Comparison of ENCODE assay signal across 9 cellular contexts in the genomic region with DNA sequence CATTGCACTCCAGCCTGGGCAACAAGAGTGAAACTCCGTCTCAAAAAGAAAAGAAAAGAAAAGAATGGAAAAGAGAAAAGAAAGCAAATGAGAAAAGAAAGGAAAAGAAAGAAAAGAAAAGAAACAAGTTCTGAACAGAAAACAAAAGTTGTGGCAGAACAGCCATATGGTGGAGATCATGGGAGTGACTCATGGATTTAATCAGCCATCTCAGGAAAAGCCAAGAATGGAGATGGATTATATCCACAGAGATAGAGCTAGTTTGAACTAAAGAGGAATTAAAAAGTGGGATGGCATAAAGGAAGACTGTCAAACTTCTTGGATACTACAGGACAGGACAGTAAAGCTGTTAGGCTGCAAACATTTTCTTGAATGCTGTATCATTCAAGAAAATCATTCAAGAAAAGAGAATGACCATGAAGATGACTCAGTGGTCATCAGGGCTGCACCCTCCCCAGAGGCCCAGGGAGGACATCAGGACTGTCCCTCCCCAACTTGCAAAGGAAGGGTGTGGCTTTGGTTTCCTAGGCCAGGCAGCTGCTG.
DNase-seq lines count a peak whose midpoint lies in the region.
"Had no signal": no experiment of that assay in that cellular context is flagged by ENCODE, and none has a peak within 500 bp of the region (broad histone marks: within the 10 kb centered on the region; RNA-seq: fewer than 3 reads in every experiment).

No MANE protein-coding gene starts in this region.

- no peaks in the 10 kb centered on the region for H3K9me3 Mint-ChIP-seq in activated CD4-positive, alpha-beta memory T cell treated with anti-CD3 and anti-CD28 coated beads for 36 hours

- no peaks in the 10 kb centered on the region for H3K4me1 Mint-ChIP-seq in activated CD4-positive, alpha-beta memory T cell treated with anti-CD3 and anti-CD28 coated beads for 36 hours (ENCODE audit: low read depth)

- CTCF ChIA-PET in activated CD4-positive, alpha-beta memory T cell treated with anti-CD3 and anti-CD28 coated beads for 36 hours (lab: Charles Lee) = interaction anchor here (0.9 kb wide), 1 partner anchor 10 kb away, joined by 3 read pairs; no protein-coding TSS in a partner anchor

- intact Hi-C loops in activated CD4-positive, alpha-beta memory T cell treated with anti-CD3 and anti-CD28 coated beads for 36 hours (cut with micrococcal nuclease) = no loop called here

- DNase-seq in A172 (ENCODE audit: low spot score) (peak; percentile 80), HT1080 (ENCODE audit: low read depth) (peak; percentile 71), dedifferentiated amniotic fluid mesenchymal stem cell (ENCODE audit: extremely low spot score) (peak; percentile 44), kidney glomerular epithelial cell (lab: John Stamatoyannopoulos, UW) (peak; percentile 47), NCI-H2171 treated with DMSO at 0.1 percent for 48 hours (lab: John Stamatoyannopoulos, UW) (no peak), SIG-M5 treated with dmso at 0.1 percent for 504 hours (lab: John Stamatoyannopoulos, UW; ENCODE audit: unreplicated experiment) (no peak), hippocampal formation (lab: John Stamatoyannopoulos, UW) (no peak)
- DNase-seq in activated CD4-positive, alpha-beta memory T cell treated with anti-CD3 and anti-CD28 coated beads for 36 hours = no peak
- DNase-seq: NCI-H187 had no signal

- POLR2A ChIA-PET in activated CD4-positive, alpha-beta memory T cell treated with anti-CD3 and anti-CD28 coated beads for 36 hours (lab: Charles Lee) = no interaction called here

- no peaks in the 10 kb centered on the region for H3K36me3 Mint-ChIP-seq in activated CD4-positive, alpha-beta memory T cell treated with anti-CD3 and anti-CD28 coated beads for 36 hours

- H3K27ac Mint-ChIP-seq in activated CD4-positive, alpha-beta memory T cell treated with anti-CD3 and anti-CD28 coated beads for 36 hours = no peak overlapping the region

- no peak overlapping the region for H3K4me3 Mint-ChIP-seq in activated CD4-positive, alpha-beta memory T cell treated with anti-CD3 and anti-CD28 coated beads for 36 hours

- peaks cover 12% of the 10 kb centered on the region for H3K27me3 Mint-ChIP-seq in activated CD4-positive, alpha-beta memory T cell treated with anti-CD3 and anti-CD28 coated beads for 36 hours

Comparison
In these comparisons a context has a peak if more than half of its experiments do, and no peak if none do; other contexts are left out.
1. DNase-seq: peak in A172 (single experiment), HT1080 (single experiment), dedifferentiated amniotic fluid mesenchymal stem cell (single experiment) and kidney glomerular epithelial cell (single experiment); none in NCI-H2171 treated with DMSO at 0.1 percent for 48 hours (single experiment), SIG-M5 treated with dmso at 0.1 percent for 504 hours (single experiment), hippocampal formation (0 of 2) and activated CD4-positive, alpha-beta memory T cell treated with anti-CD3 and anti-CD28 coated beads for 36 hours (single experiment).